In the genomic region with DNA sequence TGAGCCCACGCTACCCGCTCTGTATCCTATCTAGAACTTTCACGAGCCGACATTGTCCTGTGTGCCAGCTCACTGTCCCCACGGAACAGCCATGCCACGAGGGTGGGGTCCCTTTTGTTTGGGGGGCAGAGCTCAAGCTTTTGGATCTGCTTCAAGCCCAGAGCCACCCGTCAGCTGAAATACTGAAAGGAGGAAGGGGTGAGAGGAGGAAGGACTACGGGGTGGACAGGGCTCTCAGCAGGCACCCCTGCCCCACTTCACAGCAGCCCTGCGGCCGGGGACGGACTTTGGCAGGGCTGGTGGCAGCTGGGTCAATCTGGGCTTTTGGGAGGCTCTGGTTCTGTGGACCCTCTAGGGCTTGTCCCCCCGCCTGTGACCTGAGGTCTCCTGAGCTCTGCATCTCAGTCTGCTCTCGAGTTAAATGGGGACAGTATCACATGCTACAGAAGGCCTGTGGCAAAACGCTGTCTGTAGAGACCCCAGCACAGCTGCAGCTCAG, we compare ENCODE assay signal across 20 cellular contexts. TPM values are rescaled to one million over a fixed set of nuclear protein-coding genes. Genes with fewer than 3 reads are reported as not detected.
A peak's percentile ranks its signal among the peaks of the same experiment; 100 is the strongest.
DNase-seq lines count a peak whose midpoint lies in the region; ATAC-seq, FAIRE-seq and TF ChIP-seq lines count a peak whose summit lies in the region.
"Had no signal": no experiment of that assay in that cellular context is flagged by ENCODE, and none has a peak within 500 bp of the region (broad histone marks: within the 10 kb centered on the region; RNA-seq: fewer than 3 reads in every experiment).

No MANE protein-coding gene starts in this region.

- no peak overlapping the region for H3K4me3 ChIP-seq in SK-N-SH (ENCODE audit: low read depth in 2 of 2, low read length in 1 of 2)
- H3K4me3 ChIP-seq in astrocyte (ENCODE audit: insufficient read depth, low read depth, low read length) = no peak overlapping the region
- H3K4me3 ChIP-seq in tibial artery = no peak overlapping the region
- no peak overlapping the region for H3K4me3 ChIP-seq in PC-3 (ENCODE audit: low read length)
- H3K4me3 ChIP-seq: HAP-1, PC-9, SJCRH30 had no signal

- H3K9ac ChIP-seq in SK-N-SH = no peak overlapping the region
- no peak overlapping the region for H3K9ac ChIP-seq in astrocyte (ENCODE audit: low read length)
- H3K9ac ChIP-seq in PC-3 (ENCODE audit: low read length) = no peak overlapping the region

- no peaks in the 10 kb centered on the region for H3F3A ChIP-seq in SK-N-SH (replicated peaks; ENCODE audit: insufficient read depth)
- no peaks in the 10 kb centered on the region for H3F3A ChIP-seq in PC-3 (ENCODE audit: low read length, unreplicated experiment)

- H4K20me1 ChIP-seq in SK-N-SH (ENCODE audit: insufficient read depth) (no peaks in the 10 kb centered on the region), astrocyte (ENCODE audit: insufficient read depth, low read length) (no peaks in the 10 kb centered on the region), PC-3 (ENCODE audit: low read length) (no peaks in the 10 kb centered on the region)

- ATAC-seq in SK-N-SH treated with all-trans-retinoic acid at 6 μM for 48 hours = no peak
- ATAC-seq in stimulated activated naive CD8-positive, alpha-beta T cell treated with anti-CD3 and anti-CD28 coated beads, Interleukin-15, Interleukin-2, amounts not matched to agents 100 U/mL and 50 U/mL, for 24 hours = no peak
- no peak for ATAC-seq in foreskin keratinocyte
- ATAC-seq in PC-3 = no peak

- H2AFZ ChIP-seq in SK-N-SH (ENCODE audit: low read depth) = no peak overlapping the region
- no peak overlapping the region for H2AFZ ChIP-seq in astrocyte (ENCODE audit: low read depth, low read length)
- no peak overlapping the region for H2AFZ ChIP-seq in PC-3 (ENCODE audit: low read length)
- H2AFZ ChIP-seq: PC-9 had no signal

- peaks cover 6% of the 10 kb centered on the region for H3K9me3 Mint-ChIP-seq in astrocyte (ENCODE audit: unreplicated experiment)
- H3K9me3 Mint-ChIP-seq in nephron progenitor cell = peaks cover 11% of the 10 kb centered on the region

- 49% methylated on average over 9 of the region's 14 CpGs for WGBS in SK-N-SH (ENCODE audit: low lambda C conversion rate)

- POLR2A ChIA-PET in SK-N-SH (lab: Yijun Ruan, JAX) (no interaction called here), PC-3 (lab: Charles Lee; ENCODE audit: unreplicated experiment) (no interaction called here)

- no peaks in the 10 kb centered on the region for H3K9me2 ChIP-seq in SK-N-SH
- no peaks in the 10 kb centered on the region for H3K9me2 ChIP-seq in PC-3 (replicated peaks; ENCODE audit: low read length)

- H3K36me3 Mint-ChIP-seq in astrocyte (ENCODE audit: low read depth, unreplicated experiment) (no peaks in the 10 kb centered on the region), nephron progenitor cell (ENCODE audit: low read depth) (no peaks in the 10 kb centered on the region)

- H3K79me2 ChIP-seq in SK-N-SH (ENCODE audit: insufficient read depth) (no peaks in the 10 kb centered on the region), astrocyte (ENCODE audit: insufficient read depth, low read length) (no peaks in the 10 kb centered on the region), PC-3 (ENCODE audit: low read length) (no peaks in the 10 kb centered on the region)

- no peak for FAIRE-seq in astrocyte (lab: Jason Lieb, UNC)

- H3K4me2 ChIP-seq in SK-N-SH (no peak overlapping the region), astrocyte (ENCODE audit: low read length) (no peak overlapping the region), PC-3 (ENCODE audit: low read length) (no peak overlapping the region)
- H3K4me2 ChIP-seq: PC-9 had no signal

- H3K4me1 ChIP-seq in SK-N-SH (ENCODE audit: control insufficient read depth in 1 of 2, insufficient read depth in 2 of 2, low read depth in 1 of 2, low read length in 1 of 2) (no peaks in the 10 kb centered on the region), astrocyte (ENCODE audit: insufficient read depth, low read length) (no peaks in the 10 kb centered on the region), tibial artery (no peaks in the 10 kb centered on the region), foreskin keratinocyte (no peaks in the 10 kb centered on the region), PC-3 (ENCODE audit: insufficient read depth, low read length) (no peaks in the 10 kb centered on the region)
- H3K4me1 ChIP-seq: BE2C, HAP-1, SJCRH30 had no signal

- H3K36me3 ChIP-seq in SK-N-SH (replicated peaks in 1 of 2; ENCODE audit: control insufficient read depth in 1 of 2, insufficient read depth in 2 of 2, low read length in 1 of 2) (no peaks in the 10 kb centered on the region), astrocyte (ENCODE audit: insufficient read depth, low read length) (no peaks in the 10 kb centered on the region), tibial artery (no peaks in the 10 kb centered on the region), PC-3 (ENCODE audit: low read depth, low read length) (no peaks in the 10 kb centered on the region)
- H3K36me3 ChIP-seq: BE2C, HAP-1, SJCRH30 had no signal

- intact Hi-C loops in tibial artery (cut with DNase I; ENCODE audit: low total_unique reads) (no loop called here), PC-3 (cut with micrococcal nuclease) (no loop called here)

- peak overlapping the region; percentile 72 for H3K27ac Mint-ChIP-seq in astrocyte (ENCODE audit: unreplicated experiment)
- peak overlapping the region; percentile 32 for H3K27ac Mint-ChIP-seq in nephron progenitor cell
- H3K27ac Mint-ChIP-seq: CD4-positive, alpha-beta memory T cell had no signal

- H3K27ac ChIP-seq in SK-N-SH (ENCODE audit: low read depth in 2 of 2, low read length in 1 of 2) (no peak overlapping the region), astrocyte (ENCODE audit: low read depth, low read length) (no peak overlapping the region), tibial artery (no peak overlapping the region), foreskin keratinocyte (no peak overlapping the region), PC-3 (ENCODE audit: low read length) (no peak overlapping the region)
- H3K27ac ChIP-seq: 22Rv1, PC-9, SJCRH30 had no signal

- no peak for TF ChIP-seq CTCF in SK-N-SH (IDR thresholded peaks at IDR 0.05)
- TF ChIP-seq CTCF in astrocyte (IDR thresholded peaks at IDR 0.05; ENCODE audit: insufficient read depth, low read depth, low read length) = no peak
- no peak for TF ChIP-seq CTCF in nephron progenitor cell (IDR thresholded peaks at IDR 0.05)
- TF ChIP-seq CTCF in tibial artery (IDR thresholded peaks at IDR 0.05) = no peak
- TF ChIP-seq CTCF in foreskin keratinocyte (conservative IDR thresholded peaks at IDR 0.05) = no peak
- no peak for TF ChIP-seq CTCF in PC-3 (conservative IDR thresholded peaks at IDR 0.05; ENCODE audit: low read depth, low read length)

- DNase-seq in SK-N-SH (peak; percentile 13), astrocyte (ENCODE audit: low read depth) (no peak), nephron progenitor cell (no peak), tibial artery (peak; percentile 11 to 43), foreskin keratinocyte (no peak), PC-3 (no peak)
- DNase-seq in stimulated activated naive CD8-positive, alpha-beta T cell treated with anti-CD3 and anti-CD28 coated beads, Interleukin-15, Interleukin-2, amounts not matched to agents 100 U/mL and 50 U/mL, for 24 hours = no peak
- DNase-seq: BE2C; CD4-positive, alpha-beta memory T cell; KG1; NCI-H1417 treated with DMSO at 0.1 percent for 48 hours; NCI-H1930; NCI-H446 treated with DMSO at 0.1 percent for 48 hours; NCI-H748 treated with DMSO at 0.1 percent for 48 hours; PC-9; SJCRH30 had no signal

- H3K9me3 ChIP-seq in SK-N-SH (no peaks in the 10 kb centered on the region), astrocyte (ENCODE audit: insufficient read depth, low read depth, low read length) (no peaks in the 10 kb centered on the region), tibial artery (no peaks in the 10 kb centered on the region), PC-3 (ENCODE audit: low read length) (no peaks in the 10 kb centered on the region)
- H3K9me3 ChIP-seq: BE2C, HAP-1, SJCRH30 had no signal

- peaks cover 41% of the 10 kb centered on the region for H3K27me3 Mint-ChIP-seq in astrocyte (ENCODE audit: low read depth, unreplicated experiment)
- peaks cover 21% of the 10 kb centered on the region for H3K27me3 Mint-ChIP-seq in nephron progenitor cell (ENCODE audit: low read depth, poor library complexity)

- TF ChIP-seq EP300 in SK-N-SH (IDR thresholded peaks at IDR 0.05; ENCODE audit: borderline replicate concordance in 1 of 2, low read depth in 1 of 2, low read length in 1 of 2) = no peak

- TF ChIP-seq RAD21 in SK-N-SH (IDR thresholded peaks at IDR 0.05; ENCODE audit: low read length) = no peak

- H3K4me3 Mint-ChIP-seq in astrocyte (ENCODE audit: unreplicated experiment) = no peak overlapping the region
- H3K4me3 Mint-ChIP-seq in nephron progenitor cell = no peak overlapping the region
- H3K4me3 Mint-ChIP-seq: CD4-positive, alpha-beta memory T cell had no signal

- no peaks in the 10 kb centered on the region for H3K4me1 Mint-ChIP-seq in astrocyte (ENCODE audit: low read depth, unreplicated experiment)
- H3K4me1 Mint-ChIP-seq in nephron progenitor cell = peaks cover 15% of the 10 kb centered on the region
- H3K4me1 Mint-ChIP-seq: CD4-positive, alpha-beta memory T cell had no signal

- no peaks in the 10 kb centered on the region for H3K27me3 ChIP-seq in SK-N-SH (ENCODE audit: insufficient read depth)
- H3K27me3 ChIP-seq in astrocyte (ENCODE audit: insufficient read depth, low read length) = no peaks in the 10 kb centered on the region
- H3K27me3 ChIP-seq in tibial artery = peaks cover 0 to 57% of the 10 kb centered on the region in 2 donors
- no peaks in the 10 kb centered on the region for H3K27me3 ChIP-seq in foreskin keratinocyte
- H3K27me3 ChIP-seq in PC-3 (ENCODE audit: low read length) = no peaks in the 10 kb centered on the region
- H3K27me3 ChIP-seq: BE2C had no signal

- BruUV-seq in PC-3 (replicated peaks; lab: Mats Ljungman, UMichigan) = no TSS peak

- CTCF ChIA-PET in SK-N-SH (lab: Yijun Ruan, JAX) = no interaction called here
- CTCF ChIA-PET in PC-3 (lab: Charles Lee) = no interaction called here

TF ChIP-seq in SK-N-SH, 30 proteins besides CTCF, POLR2A, EP300 and RAD21 (continues in another document):
- TF ChIP-seq FOSL2 (IDR thresholded peaks at IDR 0.05; ENCODE audit: borderline replicate concordance, low read depth) (no peak), RFX5 (IDR thresholded peaks at IDR 0.05; ENCODE audit: low read length) (no peak)

TF ChIP-seq in SK-N-SH treated with all-trans-retinoic acid at 6 μM for 48 hours, 23 proteins besides CTCF, POLR2A, EP300 and RAD21 (continues in another document):
- TF ChIP-seq TCF4 (CRISPR knock-in tag; IDR thresholded peaks at IDR 0.05; ENCODE audit: borderline replicate concordance) (no peak), ZNF70 (CRISPR knock-in tag; IDR thresholded peaks at IDR 0.05) (no peak)

RNA-seq across cellular contexts. Expression of a gene that starts 30.0 kb away (rescaled TPM):
- polyA plus RNA-seq in SK-N-SH (2012; rRNA removed) = not detected in 2 replicates
- not detected in 2 replicates for polyA plus RNA-seq in SK-N-SH (2012; cell fraction: cytosol; rRNA removed)
- polyA plus RNA-seq in SK-N-SH (2012; cell fraction: nucleus; rRNA removed) = not detected in 2 replicates
- not detected in 2 replicates for total RNA-seq in astrocyte
- not detected in 2 replicates for total RNA-seq in foreskin keratinocyte
- not detected in 2 replicates for polyA plus RNA-seq in foreskin keratinocyte
- total RNA-seq in PC-3 (2014; rRNA removed) = 0.11 and 0.35 TPM in 2 replicates
- total RNA-seq: CD4-positive, alpha-beta memory T cell; SJCRH30 had no signal
- polyA plus RNA-seq: CD4-positive, alpha-beta memory T cell had no signal

RNA-seq across cellular contexts. Expression of a gene that starts 53.0 kb away (rescaled TPM):
- polyA plus RNA-seq in SK-N-SH (2012; rRNA removed) = not detected in 2 replicates
- not detected in 2 replicates for polyA plus RNA-seq in SK-N-SH (2012; cell fraction: cytosol; rRNA removed)
- under 0.01 TPM in 1 of 2 replicates, not detected in the other for polyA plus RNA-seq in SK-N-SH (2012; cell fraction: nucleus; rRNA removed)
- not detected in 2 replicates for total RNA-seq in astrocyte
- not detected in 2 replicates for total RNA-seq in foreskin keratinocyte
- not detected in 2 replicates for polyA plus RNA-seq in foreskin keratinocyte
- 0.26 and 0.40 TPM in 2 replicates for total RNA-seq in PC-3 (2014; rRNA removed)
- total RNA-seq: CD4-positive, alpha-beta memory T cell had no signal
- polyA plus RNA-seq: AG04450; CD4-positive, alpha-beta memory T cell had no signal

Comparison
In these comparisons a context has a peak if more than half of its experiments do, and no peak if none do; other contexts are left out.
1. DNase-seq: peak in SK-N-SH (single experiment) and tibial artery (2 of 2); none in astrocyte (single experiment), nephron progenitor cell (single experiment), stimulated activated naive CD8-positive, alpha-beta T cell treated with anti-CD3 and anti-CD28 coated beads, Interleukin-15, Interleukin-2, amounts not matched to agents 100 U/mL and 50 U/mL, for 24 hours (single experiment), foreskin keratinocyte (0 of 2) and PC-3 (single experiment).